ENCODE assay signal across 1 cellular context in the genomic region with DNA sequence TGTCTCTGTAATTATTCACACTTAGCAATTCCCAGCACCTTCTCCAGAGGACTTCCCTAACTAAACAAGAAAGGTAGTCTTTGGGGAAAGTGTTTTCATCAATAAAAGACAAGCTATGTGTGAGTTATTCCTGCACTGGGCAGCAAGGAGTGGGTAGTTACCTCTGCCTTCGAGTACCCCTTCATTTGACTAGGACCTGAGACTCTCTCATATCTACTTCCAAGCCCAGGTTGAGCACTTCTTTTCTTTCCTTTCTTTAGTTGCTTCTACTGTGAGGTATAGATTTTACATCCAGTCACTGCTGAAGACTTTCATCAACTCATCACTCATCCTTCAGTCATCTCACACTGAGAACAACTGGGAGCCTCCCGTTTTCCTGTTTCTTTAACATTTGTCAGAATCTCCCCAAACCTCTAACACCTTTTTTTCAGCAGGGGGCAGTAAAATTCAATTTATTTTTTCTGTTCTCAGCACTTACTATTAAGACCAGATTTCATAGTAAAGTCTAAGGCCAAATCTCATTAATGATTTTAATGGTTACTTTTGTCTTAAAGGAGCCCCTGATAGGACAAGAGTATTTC.
TF ChIP-seq lines count a peak whose summit lies in the region.

No MANE protein-coding gene starts in this region.

TF ChIP-seq in K562, 482 proteins besides CTCF, POLR2A, EP300 and RAD21 (continued from another document):
- TF ChIP-seq, protein P1, sequence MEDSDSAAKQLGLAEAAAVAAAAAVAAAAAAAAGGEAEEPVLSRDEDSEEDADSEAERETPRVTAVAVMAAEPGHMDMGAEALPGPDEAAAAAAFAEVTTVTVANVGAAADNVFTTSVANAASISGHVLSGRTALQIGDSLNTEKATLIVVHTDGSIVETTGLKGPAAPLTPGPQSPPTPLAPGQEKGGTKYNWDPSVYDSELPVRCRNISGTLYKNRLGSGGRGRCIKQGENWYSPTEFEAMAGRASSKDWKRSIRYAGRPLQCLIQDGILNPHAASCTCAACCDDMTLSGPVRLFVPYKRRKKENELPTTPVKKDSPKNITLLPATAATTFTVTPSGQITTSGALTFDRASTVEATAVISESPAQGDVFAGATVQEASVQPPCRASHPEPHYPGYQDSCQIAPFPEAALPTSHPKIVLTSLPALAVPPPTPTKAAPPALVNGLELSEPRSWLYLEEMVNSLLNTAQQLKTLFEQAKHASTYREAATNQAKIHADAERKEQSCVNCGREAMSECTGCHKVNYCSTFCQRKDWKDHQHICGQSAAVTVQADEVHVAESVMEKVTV (CRISPR knock-in tag; IDR thresholded peaks at IDR 0.05) = peak; percentile 68; the same call in 1 of the 2 replicates
